Comparison of ENCODE assay signal across 18 cellular contexts in genomic region chr6:169689247-169689646, GRCh38. TPM values are rescaled to one million over a fixed set of nuclear protein-coding genes. Genes with fewer than 3 reads are reported as not detected.
A peak's percentile ranks its signal among the peaks of the same experiment; 100 is the strongest.
DNase-seq lines count a peak whose midpoint lies in the region; ATAC-seq and TF ChIP-seq lines count a peak whose summit lies in the region.
"Had no signal": no experiment of that assay in that cellular context is flagged by ENCODE, and none has a peak within 500 bp of the region (broad histone marks: within the 10 kb centered on the region; RNA-seq: fewer than 3 reads in every experiment).

No MANE protein-coding gene starts in this region.

- no peak overlapping the region for H3K4me3 Mint-ChIP-seq in activated CD8-positive, alpha-beta memory T cell treated with anti-CD3 and anti-CD28 coated beads, Interleukin-2, amount 10 ng/mL, durations not matched to agents 7 days and 5 days
- H3K4me3 Mint-ChIP-seq: activated naive CD8-positive, alpha-beta T cell treated with anti-CD3 and anti-CD28 coated beads for 36 hours; WTC11 had no signal

- H3K4me3 ChIP-seq in ACC112 (ENCODE audit: low read depth, low read length) (no peak overlapping the region), fibroblast of the aortic adventitia (ENCODE audit: low read depth, low read length) (no peak overlapping the region)
- H3K4me3 ChIP-seq: A549, colonic mucosa, esophagus squamous epithelium, tibial nerve had no signal

- CTCF ChIA-PET in activated CD8-positive, alpha-beta memory T cell treated with anti-CD3 and anti-CD28 coated beads, Interleukin-2, amount 10 ng/mL, durations not matched to agents 7 days and 5 days (lab: Charles Lee), result no interaction called here

- no peak for ATAC-seq in GM18907 (IDR thresholded peaks at IDR 0.05; ENCODE audit: unreplicated experiment)
- ATAC-seq in activated CD8-positive, alpha-beta memory T cell treated with anti-CD3 and anti-CD28 coated beads, Interleukin-2, amount 10 ng/mL, durations not matched to agents 7 days and 5 days, result no peak
- ATAC-seq: A549, WTC11 had no signal

- H3K27ac ChIP-seq in ACC112 (ENCODE audit: low read depth, low read length), result peak overlapping the region; percentile 40
- H3K27ac ChIP-seq: A549, colonic mucosa, parathyroid adenoma, tibial nerve had no signal

- no peak for TF ChIP-seq CTCF in fibroblast of the aortic adventitia (IDR thresholded peaks at IDR 0.05; ENCODE audit: insufficient read depth, low read length)

- no peak overlapping the region for H3K27ac Mint-ChIP-seq in activated CD8-positive, alpha-beta memory T cell treated with anti-CD3 and anti-CD28 coated beads, Interleukin-2, amount 10 ng/mL, durations not matched to agents 7 days and 5 days
- H3K27ac Mint-ChIP-seq: activated naive CD8-positive, alpha-beta T cell treated with anti-CD3 and anti-CD28 coated beads for 36 hours; WTC11 had no signal

- H3K27me3 ChIP-seq in ACC112 (ENCODE audit: insufficient read depth, low read length), result no peaks in the 10 kb centered on the region
- H3K27me3 ChIP-seq: colonic mucosa, esophagus squamous epithelium, tibial nerve had no signal

- H3K36me3 Mint-ChIP-seq in activated CD8-positive, alpha-beta memory T cell treated with anti-CD3 and anti-CD28 coated beads, Interleukin-2, amount 10 ng/mL, durations not matched to agents 7 days and 5 days, result peaks cover 63% of the 10 kb centered on the region

- no peaks in the 10 kb centered on the region for H3K27me3 Mint-ChIP-seq in activated CD8-positive, alpha-beta memory T cell treated with anti-CD3 and anti-CD28 coated beads, Interleukin-2, amount 10 ng/mL, durations not matched to agents 7 days and 5 days
- H3K27me3 Mint-ChIP-seq: activated naive CD8-positive, alpha-beta T cell treated with anti-CD3 and anti-CD28 coated beads for 36 hours had no signal

- H3K36me3 ChIP-seq in ACC112 (ENCODE audit: insufficient read depth, low read length), result peaks cover 38% of the 10 kb centered on the region
- H3K36me3 ChIP-seq: colonic mucosa had no signal

- H3K9me3 Mint-ChIP-seq in activated CD8-positive, alpha-beta memory T cell treated with anti-CD3 and anti-CD28 coated beads, Interleukin-2, amount 10 ng/mL, durations not matched to agents 7 days and 5 days (ENCODE audit: low read depth), result peaks cover 17% of the 10 kb centered on the region

- peaks cover 6% of the 10 kb centered on the region for H3K79me2 ChIP-seq in ACC112 (ENCODE audit: control insufficient read depth, insufficient read depth, low read length, unreplicated experiment)

- peaks cover 5% of the 10 kb centered on the region for H3K4me1 ChIP-seq in ACC112 (ENCODE audit: control insufficient read depth, insufficient read depth, low read length, unreplicated experiment)
- H3K4me1 ChIP-seq: colonic mucosa, parathyroid adenoma, tibial nerve had no signal

- DNase-seq in HS-5 (ENCODE audit: low read depth) (peak; percentile 90), SW480 (ENCODE audit: low spot score) (peak; percentile 42), fibroblast of the aortic adventitia (ENCODE audit: low read depth) (peak; percentile 23), amygdala (lab: John Stamatoyannopoulos, UW) (no peak), COLO668 (lab: John Stamatoyannopoulos, UW; ENCODE audit: unreplicated experiment) (no peak)
- DNase-seq in activated CD8-positive, alpha-beta memory T cell treated with anti-CD3 and anti-CD28 coated beads, Interleukin-2, amount 10 ng/mL, durations not matched to agents 7 days and 5 days, result no peak
- DNase-seq: activated CD8-positive, alpha-beta memory T cell treated with anti-CD3 and anti-CD28 coated beads, Interleukin-2, amount 50 U/mL, for 4 hours; activated naive CD8-positive, alpha-beta T cell treated with anti-CD3 and anti-CD28 coated beads for 36 hours; colonic mucosa; esophagus squamous epithelium; NCI-H2029 treated with DMSO at 0.1 percent for 48 hours; NCI-H82 had no signal

- H3K4me1 Mint-ChIP-seq in activated CD8-positive, alpha-beta memory T cell treated with anti-CD3 and anti-CD28 coated beads, Interleukin-2, amount 10 ng/mL, durations not matched to agents 7 days and 5 days, result peaks cover 11% of the 10 kb centered on the region

- no peak overlapping the region for H2AFZ ChIP-seq in ACC112 (ENCODE audit: low read length, unreplicated experiment)
- H2AFZ ChIP-seq: parathyroid adenoma had no signal

RNA-seq across cellular contexts. Expression of gene WDR27, which starts 12.6 kb away (rescaled TPM):
- 19.9 and 36.8 TPM in 2 replicates for total RNA-seq in fibroblast of the aortic adventitia (ENCODE audit: low replicate concordance)
- 10 to 100 TPM; 31.2 to 36.2 TPM for total RNA-seq in activated CD8-positive, alpha-beta memory T cell treated with anti-CD3 and anti-CD28 coated beads, Interleukin-2, amount 10 ng/mL, durations not matched to agents 7 days and 5 days

RNA-seq across cellular contexts. Expression of gene C6orf120, which starts 12.7 kb away (rescaled TPM):
- total RNA-seq in fibroblast of the aortic adventitia (ENCODE audit: low replicate concordance), result 47.2 and 57.1 TPM in 2 replicates
- 10 to 100 TPM; 19.3 to 20.3 TPM for total RNA-seq in activated CD8-positive, alpha-beta memory T cell treated with anti-CD3 and anti-CD28 coated beads, Interleukin-2, amount 10 ng/mL, durations not matched to agents 7 days and 5 days

RNA-seq across cellular contexts. Expression of gene PHF10, which starts 35.1 kb away (rescaled TPM):
- 10.5 and 18.9 TPM in 2 replicates for total RNA-seq in fibroblast of the aortic adventitia (ENCODE audit: low replicate concordance)
- total RNA-seq in activated CD8-positive, alpha-beta memory T cell treated with anti-CD3 and anti-CD28 coated beads, Interleukin-2, amount 10 ng/mL, durations not matched to agents 7 days and 5 days, result 10 to 100 TPM; 57.9 to 58.8 TPM

Comparison
In these comparisons a context has a peak if more than half of its experiments do, and no peak if none do; other contexts are left out.
1. DNase-seq: peak in HS-5 (single experiment), SW480 (single experiment) and fibroblast of the aortic adventitia (single experiment); none in amygdala (0 of 56), COLO668 (single experiment) and activated CD8-positive, alpha-beta memory T cell treated with anti-CD3 and anti-CD28 coated beads, Interleukin-2, amount 10 ng/mL, durations not matched to agents 7 days and 5 days (single experiment).